8 cellular contexts compared by ENCODE assay signal in genomic region chr17:55750750-55751641, GRCh38. TPM values are rescaled to one million over a fixed set of nuclear protein-coding genes. Genes with fewer than 3 reads are reported as not detected.
DNase-seq lines count a peak whose midpoint lies in the region; ATAC-seq and TF ChIP-seq lines count a peak whose summit lies in the region.

PCTP (plus strand) TSS chr17:55751051; CDS start chr17:55751104, 53 bp downstream.

- no peaks in the 10 kb centered on the region for H3K27me3 ChIP-seq in HL-60 (ENCODE audit: insufficient read depth, poor library complexity, severe bottlenecking)
- H3K27me3 ChIP-seq in PC-3 (ENCODE audit: low read length), result 0 out of 2 replicates have a peak, but pooled peaks cover 3% of the 10 kb centered on the region
- no peaks in the 10 kb centered on the region for H3K27me3 ChIP-seq in esophagus muscularis mucosa
- H3K27me3 ChIP-seq in muscle layer of duodenum (ENCODE audit: low read depth, low read length), result no peaks in the 10 kb centered on the region

- peak; percentile 97 for ATAC-seq in GM19463 (IDR thresholded peaks at IDR 0.05; ENCODE audit: unreplicated experiment)
- ATAC-seq in PC-3, result peak; percentile 96

- no peak for TF ChIP-seq CTCF in HL-60 (IDR thresholded peaks at IDR 0.05; ENCODE audit: insufficient read depth, low read length)
- TF ChIP-seq CTCF in PC-3 (conservative IDR thresholded peaks at IDR 0.05; ENCODE audit: low read depth, low read length), result peak; percentile 46
- peak in 1 of 3 experiments; percentile 57 for TF ChIP-seq CTCF in esophagus muscularis mucosa (IDR thresholded peaks at IDR 0.05)

- intact Hi-C loops in PC-3 (cut with micrococcal nuclease), result loop anchor here (5.0 kb wide), 1 partner anchor 44 kb away; no protein-coding TSS in a partner anchor
- intact Hi-C loops in esophagus muscularis mucosa (cut with DNase I), result loop anchor here (5.0 kb wide), 1 partner anchor 34 kb away; no protein-coding TSS in a partner anchor

- H3K4me1 ChIP-seq in PC-3 (ENCODE audit: insufficient read depth, low read length) (peaks cover 13% of the 10 kb centered on the region), esophagus muscularis mucosa (peaks cover 13 to 38% (median 22%) of the 10 kb centered on the region in 4 donors), muscle layer of duodenum (ENCODE audit: control insufficient read depth in 1 of 2, insufficient read depth in 2 of 2, low read length in 2 of 2) (peaks cover 0 to 25% of the 10 kb centered on the region in 2 donors)

- no peaks in the 10 kb centered on the region for H3K9me2 ChIP-seq in PC-3 (replicated peaks; ENCODE audit: low read length)

- no peaks in the 10 kb centered on the region for H3F3A ChIP-seq in PC-3 (ENCODE audit: low read length, unreplicated experiment)

- CTCF ChIA-PET in PC-3 (lab: Charles Lee), result interaction anchor here (0.5 to 1.0 kb wide), 7 partner anchors 16 to 965 kb away, joined by 3 to 8 read pairs (median 3); no protein-coding TSS in a partner anchor

- POLR2A ChIA-PET in PC-3 (lab: Charles Lee; ENCODE audit: unreplicated experiment), result interaction anchor here (0.6 to 0.7 kb wide), 2 partner anchors 17 to 305 kb away, joined by 3 to 4 read pairs; no protein-coding TSS in a partner anchor

- peaks cover 24% of the 10 kb centered on the region for H3K79me2 ChIP-seq in PC-3 (ENCODE audit: low read length)

- peak within 1 kb of the TSS; percentile 73 for H3K9ac ChIP-seq in PC-3 (ENCODE audit: low read length)

- WGBS in esophagus muscularis mucosa, result under 1% methylated on average over 19 of the region's 53 CpGs

- peak within 1 kb of the TSS; percentile 97 for H2AFZ ChIP-seq in PC-3 (ENCODE audit: low read length)

- no peak for TF ChIP-seq EP300 in esophagus muscularis mucosa (IDR thresholded peaks at IDR 0.05)

- H3K9me3 ChIP-seq in PC-3 (ENCODE audit: low read length), result no peaks in the 10 kb centered on the region
- no peaks in the 10 kb centered on the region for H3K9me3 ChIP-seq in esophagus muscularis mucosa
- H3K9me3 ChIP-seq in muscle layer of duodenum (ENCODE audit: control insufficient read depth in 1 of 2, low read length in 2 of 2), result no peaks in the 10 kb centered on the region

- no peaks in the 10 kb centered on the region; the same call in 1 of the 2 replicates for H4K20me1 ChIP-seq in PC-3 (ENCODE audit: low read length)

- peak; percentile 63 for DNase-seq in COLO668 (lab: John Stamatoyannopoulos, UW; ENCODE audit: unreplicated experiment)
- peak; percentile 74 to 92 for DNase-seq in HL-60 (ENCODE audit: low read depth in 1 of 2, low spot score in 1 of 2)
- peak; percentile 97 for DNase-seq in PC-3
- DNase-seq in activated T-cell treated with anti-CD3 and anti-CD28 coated beads, Interleukin-2, amount 50 U/mL, for 48 hours, result peak; percentile 93 to 95
- DNase-seq in esophagus muscularis mucosa (ENCODE audit: extremely low spot score), result peak; percentile 98
- peak; percentile 60 to 70 for DNase-seq in stimulated activated CD8-positive, alpha-beta memory T cell treated with anti-CD3 and anti-CD28 coated beads, Interleukin-7, amount 100 ng/mL, for 4 hours (ENCODE audit: low read depth in 2 of 2)

- no peaks in the 10 kb centered on the region for H3K36me3 ChIP-seq in PC-3 (ENCODE audit: low read depth, low read length)
- peaks cover 0 to 14% (median 7%) of the 10 kb centered on the region in 4 donors for H3K36me3 ChIP-seq in esophagus muscularis mucosa
- H3K36me3 ChIP-seq in muscle layer of duodenum (ENCODE audit: control insufficient read depth in 1 of 2, insufficient read depth in 2 of 2, low read length in 2 of 2), result no peaks in the 10 kb centered on the region

- H3K4me2 ChIP-seq in PC-3 (ENCODE audit: low read length), result peak within 1 kb of the TSS; percentile 86

- peak within 1 kb of the TSS; percentile 82 for H3K27ac ChIP-seq in HL-60 (replicated peaks)
- H3K27ac ChIP-seq in PC-3 (ENCODE audit: low read length), result peak within 1 kb of the TSS; percentile 46
- peak within 1 kb of the TSS; percentile 86 to 89 (median 88) for H3K27ac ChIP-seq in esophagus muscularis mucosa (replicated peaks in 1 of 4)
- H3K27ac ChIP-seq in muscle layer of duodenum (ENCODE audit: low read length), result peak within 1 kb of the TSS; percentile 25

- peak; percentile 68 for TF ChIP-seq POLR2A in esophagus muscularis mucosa (IDR thresholded peaks at IDR 0.05; ENCODE audit: low read depth)

- H3K4me3 ChIP-seq in HL-60 (replicated peaks; ENCODE audit: insufficient read depth, low read length) (peak within 1 kb of the TSS; percentile 74), PC-3 (ENCODE audit: low read length) (peak within 1 kb of the TSS; percentile 90), esophagus muscularis mucosa (peak within 1 kb of the TSS; percentile 81 to 89 (median 82)), muscle layer of duodenum (ENCODE audit: low read depth in 1 of 2, low read length in 2 of 2) (peak within 1 kb of the TSS; percentile 77 to 85)

- BruUV-seq in PC-3 (replicated peaks; lab: Mats Ljungman, UMichigan), result no TSS peak

RNA-seq across cellular contexts. Expression of gene PCTP, which starts in this region (rescaled TPM):
- total RNA-seq in PC-3 (2014; rRNA removed), result 15.4 and 17.6 TPM in 2 replicates
- total RNA-seq in esophagus muscularis mucosa, result 10 to 100 TPM; 11.2 to 17.4 (median 11.8) TPM

Comparison
In these comparisons a context has a peak if more than half of its experiments do, and no peak if none do; other contexts are left out.
1. Peak in every context shown above with its lines: DNase-seq, ATAC-seq, H3K4me3 ChIP-seq and H3K27ac ChIP-seq.
2. H3K27ac ChIP-seq: peak in every context shown above with its lines; median percentile 88 in esophagus muscularis mucosa; 82 in HL-60; 46 in PC-3; 25 in muscle layer of duodenum.